ENCODE assay signal across 11 cellular contexts in genomic region chr2:70161069-70161534, GRCh38. TPM values are rescaled to one million over a fixed set of nuclear protein-coding genes. Genes with fewer than 3 reads are reported as not detected.
A peak's percentile ranks its signal among the peaks of the same experiment; 100 is the strongest.
DNase-seq lines count a peak whose midpoint lies in the region; ATAC-seq, FAIRE-seq and TF ChIP-seq lines count a peak whose summit lies in the region.
"Had no signal": no experiment of that assay in that cellular context is flagged by ENCODE, and none has a peak within 500 bp of the region (broad histone marks: within the 10 kb centered on the region; RNA-seq: fewer than 3 reads in every experiment).

No MANE protein-coding gene starts in this region.

- no peak for DNase-seq in activated CD8-positive, alpha-beta T cell treated with anti-CD3 and anti-CD28 coated beads, Interleukin-2, amount 10 ng/mL, durations not matched to agents 7 days and 5 days
- no peak for DNase-seq in ascending aorta (ENCODE audit: low spot score in 2 of 2)
- no peak for DNase-seq in D721Med (ENCODE audit: insufficient read length, low spot score)
- no peak for DNase-seq in HPDE6-E6E7 (ENCODE audit: extremely low spot score)
- no peak for DNase-seq in stimulated activated CD4-positive, alpha-beta T cell treated with anti-CD3 and anti-CD28 coated beads, Interleukin-4, amount 100 ng/mL, for 1 hour
- DNase-seq: activated naive CD4-positive, alpha-beta T cell; C1 segment of cervical spinal cord; testis had no signal

- peak overlapping the region; percentile 28 for H3K27ac Mint-ChIP-seq in activated CD8-positive, alpha-beta T cell treated with anti-CD3 and anti-CD28 coated beads, Interleukin-2, amount 10 ng/mL, durations not matched to agents 7 days and 5 days

- POLR2A ChIA-PET in activated CD8-positive, alpha-beta T cell treated with anti-CD3 and anti-CD28 coated beads, Interleukin-2, amount 10 ng/mL, durations not matched to agents 7 days and 5 days (lab: Charles Lee): interaction anchor here (0.5 to 0.7 kb wide), 2 partner anchors 9 to 75 kb away, joined by 3 read pairs; no protein-coding TSS in a partner anchor

- CTCF ChIA-PET in activated CD8-positive, alpha-beta T cell treated with anti-CD3 and anti-CD28 coated beads, Interleukin-2, amount 10 ng/mL, durations not matched to agents 7 days and 5 days (lab: Charles Lee): interaction anchor here (1.5 kb wide), 1 partner anchor 241 kb away, joined by 3 read pairs; no protein-coding TSS in a partner anchor

- no peaks in the 10 kb centered on the region for H3K9me3 ChIP-seq in ascending aorta
- H3K9me3 ChIP-seq: testis had no signal

- TF ChIP-seq CTCF in C4-2B (conservative IDR thresholded peaks at IDR 0.05): no peak
- no peak for TF ChIP-seq CTCF in ascending aorta (IDR thresholded peaks at IDR 0.05)
- TF ChIP-seq CTCF in D721Med (IDR thresholded peaks at IDR 0.05; ENCODE audit: insufficient read depth, missing control alignments): no peak

- ATAC-seq in GM19043 (IDR thresholded peaks at IDR 0.05; ENCODE audit: low read depth, unreplicated experiment) (peak; percentile 92), HG03095 (IDR thresholded peaks at IDR 0.05; ENCODE audit: unreplicated experiment) (peak; percentile 81)
- no peak for ATAC-seq in activated CD8-positive, alpha-beta T cell treated with anti-CD3 and anti-CD28 coated beads, Interleukin-2, amount 10 ng/mL, durations not matched to agents 7 days and 5 days

- H3K4me3 ChIP-seq in ascending aorta: no peak overlapping the region
- H3K4me3 ChIP-seq: testis had no signal

- H3K27ac ChIP-seq in C4-2B: peak overlapping the region; percentile 58
- H3K27ac ChIP-seq in ascending aorta: no peak overlapping the region
- H3K27ac ChIP-seq: testis had no signal

- peaks cover 40 to 72% of the 10 kb centered on the region in 2 donors for H3K36me3 ChIP-seq in ascending aorta

- H3K4me3 Mint-ChIP-seq in activated CD8-positive, alpha-beta T cell treated with anti-CD3 and anti-CD28 coated beads, Interleukin-2, amount 10 ng/mL, durations not matched to agents 7 days and 5 days: no peak overlapping the region

- H3K4me1 Mint-ChIP-seq in activated CD8-positive, alpha-beta T cell treated with anti-CD3 and anti-CD28 coated beads, Interleukin-2, amount 10 ng/mL, durations not matched to agents 7 days and 5 days (ENCODE audit: low read depth): peaks cover 4% of the 10 kb centered on the region

- peaks cover 18% of the 10 kb centered on the region for H3K36me3 Mint-ChIP-seq in activated CD8-positive, alpha-beta T cell treated with anti-CD3 and anti-CD28 coated beads, Interleukin-2, amount 10 ng/mL, durations not matched to agents 7 days and 5 days (ENCODE audit: low read depth)

- no peaks in the 10 kb centered on the region for H3K27me3 Mint-ChIP-seq in activated CD8-positive, alpha-beta T cell treated with anti-CD3 and anti-CD28 coated beads, Interleukin-2, amount 10 ng/mL, durations not matched to agents 7 days and 5 days (ENCODE audit: low read depth)

- no peak for FAIRE-seq in D721Med (lab: Jason Lieb, UNC)

- no peaks in the 10 kb centered on the region for H3K27me3 ChIP-seq in ascending aorta
- H3K27me3 ChIP-seq: testis had no signal

- intact Hi-C loops in ascending aorta (cut with DNase I): no loop called here

- no peaks in the 10 kb centered on the region for H3K4me1 ChIP-seq in ascending aorta
- H3K4me1 ChIP-seq: testis had no signal

- H3K9me3 Mint-ChIP-seq in activated CD8-positive, alpha-beta T cell treated with anti-CD3 and anti-CD28 coated beads, Interleukin-2, amount 10 ng/mL, durations not matched to agents 7 days and 5 days (ENCODE audit: insufficient read depth): no peaks in the 10 kb centered on the region

RNA-seq across cellular contexts. Expression of gene C2orf42, which starts 29.7 kb away (rescaled TPM):
- total RNA-seq in activated CD8-positive, alpha-beta T cell treated with anti-CD3 and anti-CD28 coated beads, Interleukin-2, amount 10 ng/mL, durations not matched to agents 7 days and 5 days: 10 to 100 TPM; 23.0 to 29.4 TPM
- 9.5 TPM for total RNA-seq in ascending aorta
